In the genomic region with DNA sequence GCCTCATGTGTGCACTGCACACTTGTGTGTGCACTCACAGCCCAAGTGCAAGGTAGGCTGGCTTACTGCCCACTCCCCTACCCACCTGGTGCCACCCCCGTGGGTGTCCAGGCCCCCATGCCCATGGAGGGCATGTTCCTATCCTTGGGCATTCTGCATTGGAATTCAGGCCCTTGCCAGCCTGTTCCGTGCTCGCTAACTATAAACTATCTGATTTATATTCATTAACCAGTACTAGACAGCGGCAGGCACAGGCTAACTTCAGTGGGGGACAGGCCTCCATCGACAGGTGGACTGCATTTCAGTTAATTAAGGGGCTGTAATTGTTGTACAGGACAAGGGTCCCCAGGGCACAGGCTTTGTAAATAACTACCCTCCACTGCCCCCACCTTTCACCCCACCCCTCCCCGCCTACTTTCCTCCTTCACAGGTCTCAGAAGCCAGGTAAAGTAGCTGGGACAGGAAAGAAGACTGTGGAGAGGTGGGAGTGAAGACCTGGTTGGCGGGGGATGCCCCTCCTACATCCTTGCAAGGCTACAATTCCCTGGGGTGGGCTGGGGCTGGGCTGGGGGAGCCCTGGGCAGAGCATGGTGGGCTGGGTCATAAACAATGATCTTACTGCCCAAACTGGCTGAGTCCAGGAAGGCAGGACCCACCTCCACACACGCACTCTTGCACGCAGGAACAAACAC, we compare ENCODE assay signal across 27 cellular contexts.
"Had no signal": no experiment of that assay in that cellular context is flagged by ENCODE, and none has a peak within 500 bp of the region (broad histone marks: within the 10 kb centered on the region; RNA-seq: fewer than 3 reads in every experiment).

No MANE protein-coding gene starts in this region.

- H3K27ac ChIP-seq: ascending aorta, breast epithelium, left lung, prostate gland, right lobe of liver, vagina had no signal

- H3K27me3 ChIP-seq: ascending aorta, right lobe of liver, vagina had no signal

- H3K4me1 Mint-ChIP-seq: activated naive CD4-positive, alpha-beta T cell treated with anti-CD3 and anti-CD28 coated beads, Interleukin-2, amount 50 U/mL, for 24 hours; natural killer cell had no signal

- H3K4me1 ChIP-seq: ascending aorta, breast epithelium, left lung, prostate gland, right lobe of liver, vagina had no signal

- H3K4me3 Mint-ChIP-seq: activated naive CD4-positive, alpha-beta T cell treated with anti-CD3 and anti-CD28 coated beads, Interleukin-2, amount 50 U/mL, for 24 hours; memory B cell; natural killer cell; stimulated activated naive CD8-positive, alpha-beta T cell treated with anti-CD3 and anti-CD28 coated beads, Interleukin-15, amount 100 ng/mL, for 72 hours had no signal

- H3K4me3 ChIP-seq: ascending aorta, breast epithelium, left lung, prostate gland, right lobe of liver, vagina had no signal

- H3K9me3 ChIP-seq: ascending aorta, breast epithelium, left lung, prostate gland, right lobe of liver, vagina had no signal

- H3K36me3 Mint-ChIP-seq: activated naive CD4-positive, alpha-beta T cell treated with anti-CD3 and anti-CD28 coated beads, Interleukin-2, amount 50 U/mL, for 24 hours; memory B cell; natural killer cell had no signal

- H3K27ac Mint-ChIP-seq: activated naive CD4-positive, alpha-beta T cell treated with anti-CD3 and anti-CD28 coated beads, Interleukin-2, amount 50 U/mL, for 24 hours; memory B cell; natural killer cell; stimulated activated naive CD8-positive, alpha-beta T cell treated with anti-CD3 and anti-CD28 coated beads, Interleukin-15, amount 100 ng/mL, for 72 hours had no signal

- H3K36me3 ChIP-seq: ascending aorta, breast epithelium, left lung, prostate gland, right lobe of liver, vagina had no signal

- DNase-seq: activated CD4-positive, CD25-positive, alpha-beta regulatory T cell treated with anti-CD3 and anti-CD28 coated beads, Interleukin-2, amount 50 U/mL, for 72 hours; activated CD8-positive, alpha-beta memory T cell treated with anti-CD3 and anti-CD28 coated beads for 24 hours; activated CD8-positive, alpha-beta memory T cell treated with anti-CD3 and anti-CD28 coated beads, Interleukin-2, amount 50 U/mL, for 48 hours; activated gamma-delta T cell; activated T-cell treated with anti-CD3 and anti-CD28 coated beads, Interleukin-2, amount 50 U/mL, for 48 hours; cerebellar nuclear complex; cortex of kidney; erythroblast; foreskin melanocyte; glutamatergic neuron; hippocampal formation; left lung; natural killer cell; nucleus accumbens; right lobe of liver; small intestine; stimulated activated CD4-positive, alpha-beta T cell treated with anti-CD3 and anti-CD28 coated beads, Interleukin-15, amount 100 ng/mL, for 24 hours; stimulated activated CD4-positive, alpha-beta T cell treated with anti-CD3 and anti-CD28 coated beads, Interleukin-2, amount 100 ng/mL, for 48 hours; stimulated activated naive CD8-positive, alpha-beta T cell treated with anti-CD3 and anti-CD28 coated beads, Interleukin-15, amount 100 ng/mL, for 72 hours; T1000; trophoblast cell had no signal

- ATAC-seq: left lung; natural killer cell; right lobe of liver; stimulated activated naive CD8-positive, alpha-beta T cell treated with anti-CD3 and anti-CD28 coated beads, Interleukin-15, amount 100 ng/mL, for 72 hours had no signal

- H3K9me3 Mint-ChIP-seq: activated naive CD4-positive, alpha-beta T cell treated with anti-CD3 and anti-CD28 coated beads, Interleukin-2, amount 50 U/mL, for 24 hours; memory B cell; natural killer cell; stimulated activated naive CD8-positive, alpha-beta T cell treated with anti-CD3 and anti-CD28 coated beads, Interleukin-15, amount 100 ng/mL, for 72 hours had no signal
